In genomic region chr11:73667906-73668305, GRCh38 we compare ENCODE assay signal across 1 cellular context.
TF ChIP-seq lines count a peak whose summit lies in the region.

No MANE protein-coding gene starts in this region.

TF ChIP-seq in IMR-90, 13 proteins besides CTCF, POLR2A, EP300 and RAD21 (continued from another document):
- TF ChIP-seq CHD1 (IDR thresholded peaks at IDR 0.05; ENCODE audit: low read depth, low read length), result no peak
